ENCODE assay signal across 8 cellular contexts in genomic region chr4:140252742-140253555, GRCh38.
DNase-seq lines count a peak whose midpoint lies in the region; ATAC-seq and TF ChIP-seq lines count a peak whose summit lies in the region.

No MANE protein-coding gene starts in this region.

- DNase-seq in NCI-H345 (lab: John Stamatoyannopoulos, UW) (peak; percentile 71), left lung (peak; percentile 77 to 95)
- peak; percentile 56 for DNase-seq in activated CD4-positive, alpha-beta T cell treated with anti-CD3 and anti-CD28 coated beads, Interleukin-2, amount 50 U/mL, for 1 hour
- peak; percentile 69 to 76 for DNase-seq in stimulated activated CD4-positive, alpha-beta T cell treated with anti-CD3 and anti-CD28 coated beads, Interleukin-2, amount 100 ng/mL, for 24 hours

- H3K9me3 Mint-ChIP-seq in dendritic cell treated with granulocyte-macrophage colony-stimulating factor and Interleukin-4, amounts not matched to agents 40 ng/mL and 50 ng/mL, for 4 days: no peaks in the 10 kb centered on the region

- peaks cover 0 to 7% of the 10 kb centered on the region in 2 donors for H3K27me3 ChIP-seq in left lung

- peak overlapping the region; percentile 87 to 94 for H3K27ac ChIP-seq in left lung

- H3K27ac Mint-ChIP-seq in dendritic cell treated with granulocyte-macrophage colony-stimulating factor and Interleukin-4, amounts not matched to agents 40 ng/mL and 50 ng/mL, for 4 days: peak overlapping the region; percentile 65

- ATAC-seq in HG02973 (IDR thresholded peaks at IDR 0.05; ENCODE audit: unreplicated experiment) (peak; percentile 54), left lung (peak; percentile 91), HG03378 (IDR thresholded peaks at IDR 0.05; ENCODE audit: unreplicated experiment) (no peak)

- H3K4me3 Mint-ChIP-seq in dendritic cell treated with granulocyte-macrophage colony-stimulating factor and Interleukin-4, amounts not matched to agents 40 ng/mL and 50 ng/mL, for 4 days: peak overlapping the region; percentile 70

- no peaks in the 10 kb centered on the region for H3K36me3 Mint-ChIP-seq in dendritic cell treated with granulocyte-macrophage colony-stimulating factor and Interleukin-4, amounts not matched to agents 40 ng/mL and 50 ng/mL, for 4 days (ENCODE audit: low read depth)

- peak overlapping the region; percentile 54 to 64 for H3K4me3 ChIP-seq in left lung

- no peaks in the 10 kb centered on the region for H3K36me3 ChIP-seq in left lung

- H3K27me3 Mint-ChIP-seq in dendritic cell treated with granulocyte-macrophage colony-stimulating factor and Interleukin-4, amounts not matched to agents 40 ng/mL and 50 ng/mL, for 4 days: peaks cover 11% of the 10 kb centered on the region

- peaks cover 4 to 29% of the 10 kb centered on the region in 2 donors for H3K4me1 ChIP-seq in left lung

- intact Hi-C loops in dendritic cell treated with granulocyte-macrophage colony-stimulating factor and Interleukin-4, amounts not matched to agents 40 ng/mL and 50 ng/mL, for 4 days (cut with micrococcal nuclease): loop anchor here (1.0 to 5.0 kb wide), 3 partner anchors 201 to 521 kb away; no protein-coding TSS in a partner anchor
- intact Hi-C loops in left lung (cut with DNase I): loop anchor here in 1 of 2 donors (5.0 to 10.0 kb wide), 4 partner anchors 101 to 598 kb away; partner anchors contain the start of gene MAML3

- no peaks in the 10 kb centered on the region for H3K9me3 ChIP-seq in left lung

- H3K4me1 Mint-ChIP-seq in dendritic cell treated with granulocyte-macrophage colony-stimulating factor and Interleukin-4, amounts not matched to agents 40 ng/mL and 50 ng/mL, for 4 days (ENCODE audit: low read depth): peaks cover 28% of the 10 kb centered on the region

- TF ChIP-seq CTCF in GM12874 (IDR thresholded peaks at IDR 0.05; ENCODE audit: insufficient read depth, low read depth, low read length): peak; percentile 86
- peak; percentile 84 to 98 for TF ChIP-seq CTCF in left lung (IDR thresholded peaks at IDR 0.05)
